ENCODE assay signal across 30 cellular contexts in genomic region chr1:30884723-30885122, GRCh38. TPM values are rescaled to one million over a fixed set of nuclear protein-coding genes. Genes with fewer than 3 reads are reported as not detected.
"Had no signal": no experiment of that assay in that cellular context is flagged by ENCODE, and none has a peak within 500 bp of the region (broad histone marks: within the 10 kb centered on the region; RNA-seq: fewer than 3 reads in every experiment).

No MANE protein-coding gene starts in this region.

- H3K9me3 ChIP-seq: ascending aorta, SJSA1 had no signal

- H3K4me3 Mint-ChIP-seq: activated CD4-positive, alpha-beta T cell treated with anti-CD3 and anti-CD28 coated beads, Interleukin-2, amount 10 ng/mL, durations not matched to agents 24 days and 14 days; activated CD8-positive, alpha-beta memory T cell treated with anti-CD3 and anti-CD28 coated beads, Interleukin-2, amount 10 ng/mL, durations not matched to agents 7 days and 5 days; activated naive CD8-positive, alpha-beta T cell treated with anti-CD3 and anti-CD28 coated beads, Interleukin-2, amount 50 U/mL, for 24 hours; activated T-cell treated with anti-CD3 and anti-CD28 coated beads, Interleukin-2, amount 50 U/mL, for 24 hours; activated T-helper 1 cell treated with anti-CD3 and anti-CD28 coated beads, Interleukin-12 subunit alpha, Interleukin-12 subunit beta, Interleukin-2, Interleukin-4 antibody, amounts not matched to agents 30 ng/mL and 10 ng/mL and 1 ng/mL, durations not matched to agents 14 hours and 24 hours and 36 hours; T-helper 1 cell treated with Interleukin-12 subunit alpha and Interleukin-12 subunit beta and Interleukin-4 antibody, amounts not matched to agents 30 μg/mL and 1 μg/mL, for 36 hours had no signal

- ATAC-seq: activated CD4-positive, CD25-positive, alpha-beta regulatory T cell treated with anti-CD3 and anti-CD28 coated beads, Interleukin-2, amount 50 U/mL, for 24 hours; activated CD8-positive, alpha-beta memory T cell treated with anti-CD3 and anti-CD28 coated beads, Interleukin-2, amount 10 ng/mL, durations not matched to agents 7 days and 5 days; activated naive CD4-positive, alpha-beta T cell treated with anti-CD3 and anti-CD28 coated beads, Interleukin-2, amount 50 U/mL, for 72 hours; activated naive CD8-positive, alpha-beta T cell treated with anti-CD3 and anti-CD28 coated beads, Interleukin-2, amount 50 U/mL, for 24 hours; Panc1; SK-N-SH treated with all-trans-retinoic acid at 6 μM for 48 hours had no signal

- H3K27ac Mint-ChIP-seq: activated CD4-positive, alpha-beta T cell treated with anti-CD3 and anti-CD28 coated beads, Interleukin-2, amount 10 ng/mL, durations not matched to agents 24 days and 14 days; activated CD8-positive, alpha-beta memory T cell treated with anti-CD3 and anti-CD28 coated beads, Interleukin-2, amount 10 ng/mL, durations not matched to agents 7 days and 5 days; activated naive CD4-positive, alpha-beta T cell treated with anti-CD3 and anti-CD28 coated beads, Interleukin-2, amount 50 U/mL, for 72 hours; activated naive CD8-positive, alpha-beta T cell treated with anti-CD3 and anti-CD28 coated beads, Interleukin-2, amount 50 U/mL, for 24 hours; activated T-cell treated with anti-CD3 and anti-CD28 coated beads, Interleukin-2, amount 50 U/mL, for 24 hours; activated T-helper 1 cell treated with anti-CD3 and anti-CD28 coated beads, Interleukin-12 subunit alpha, Interleukin-12 subunit beta, Interleukin-2, Interleukin-4 antibody, amounts not matched to agents 30 ng/mL and 10 ng/mL and 1 ng/mL, durations not matched to agents 14 hours and 24 hours and 36 hours; T-helper 1 cell treated with Interleukin-12 subunit alpha and Interleukin-12 subunit beta and Interleukin-4 antibody, amounts not matched to agents 30 μg/mL and 1 μg/mL, for 36 hours had no signal

- H3K4me1 Mint-ChIP-seq: activated CD8-positive, alpha-beta memory T cell treated with anti-CD3 and anti-CD28 coated beads, Interleukin-2, amount 10 ng/mL, durations not matched to agents 7 days and 5 days had no signal

- H3K4me3 ChIP-seq: ascending aorta, cardiac muscle cell, SJSA1 had no signal

- H3K9me3 Mint-ChIP-seq: activated CD4-positive, alpha-beta T cell treated with anti-CD3 and anti-CD28 coated beads, Interleukin-2, amount 10 ng/mL, durations not matched to agents 24 days and 14 days; activated naive CD4-positive, alpha-beta T cell treated with anti-CD3 and anti-CD28 coated beads, Interleukin-2, amount 50 U/mL, for 72 hours; activated naive CD8-positive, alpha-beta T cell treated with anti-CD3 and anti-CD28 coated beads, Interleukin-2, amount 50 U/mL, for 24 hours; activated T-cell treated with anti-CD3 and anti-CD28 coated beads, Interleukin-2, amount 50 U/mL, for 24 hours; activated T-helper 1 cell treated with anti-CD3 and anti-CD28 coated beads, Interleukin-12 subunit alpha, Interleukin-12 subunit beta, Interleukin-2, Interleukin-4 antibody, amounts not matched to agents 30 ng/mL and 10 ng/mL and 1 ng/mL, durations not matched to agents 14 hours and 24 hours and 36 hours; T-helper 1 cell treated with Interleukin-12 subunit alpha and Interleukin-12 subunit beta and Interleukin-4 antibody, amounts not matched to agents 30 μg/mL and 1 μg/mL, for 36 hours had no signal

- H3K27ac ChIP-seq: brain microvascular endothelial cell, RWPE1 had no signal

- H3K27me3 ChIP-seq: ascending aorta, brain microvascular endothelial cell, cardiac muscle cell, SJSA1 had no signal

- DNase-seq: activated CD4-positive, alpha-beta T cell treated with anti-CD3 and anti-CD28 coated beads, Interleukin-2, amount 10 ng/mL, durations not matched to agents 24 days and 14 days; activated CD4-positive, alpha-beta T cell treated with anti-CD3 and anti-CD28 coated beads, Interleukin-2, amount 50 U/mL, for 48 hours; activated CD8-positive, alpha-beta memory T cell treated with anti-CD3 and anti-CD28 coated beads, Interleukin-2, amount 10 ng/mL, durations not matched to agents 7 days and 5 days; activated effector memory CD4-positive, alpha-beta T cell treated with Interleukin-2 at 50 U/mL for 16 hours; activated naive CD4-positive, alpha-beta T cell; activated naive CD8-positive, alpha-beta T cell treated with anti-CD3 and anti-CD28 coated beads, Interleukin-2, amount 50 U/mL, for 24 hours; activated T-cell treated with anti-CD3 and anti-CD28 coated beads, Interleukin-2, amount 50 U/mL, for 24 hours; amniotic stem cell; brain microvascular endothelial cell; Kasumi-1; KBM-7; NCI-H1105 treated with DMSO at 0.1 percent for 48 hours; NCI-H1436 treated with DMSO at 0.1 percent for 48 hours; NCI-H187; NCI-H2081; NCI-H510A treated with DMSO at 0.1 percent for 48 hours; NCI-H69; NK-92 treated with Interleukin-12 subunit alpha and Interleukin-12 subunit beta, amount 100 ng/mL, for 24 hours; OCI-M1; SW 1271 had no signal

- H3K36me3 Mint-ChIP-seq: activated CD8-positive, alpha-beta memory T cell treated with anti-CD3 and anti-CD28 coated beads, Interleukin-2, amount 10 ng/mL, durations not matched to agents 7 days and 5 days; activated naive CD4-positive, alpha-beta T cell treated with anti-CD3 and anti-CD28 coated beads, Interleukin-2, amount 50 U/mL, for 72 hours had no signal

- H3K36me3 ChIP-seq: ascending aorta, brain microvascular endothelial cell, cardiac muscle cell had no signal

RNA-seq across cellular contexts. Expression of gene SDC3, which starts 23.8 kb away (rescaled TPM):
- total RNA-seq: activated CD8-positive, alpha-beta memory T cell treated with anti-CD3 and anti-CD28 coated beads, Interleukin-2, amount 10 ng/mL, durations not matched to agents 7 days and 5 days had no signal
